8 cellular contexts compared by ENCODE assay signal in the genomic region with DNA sequence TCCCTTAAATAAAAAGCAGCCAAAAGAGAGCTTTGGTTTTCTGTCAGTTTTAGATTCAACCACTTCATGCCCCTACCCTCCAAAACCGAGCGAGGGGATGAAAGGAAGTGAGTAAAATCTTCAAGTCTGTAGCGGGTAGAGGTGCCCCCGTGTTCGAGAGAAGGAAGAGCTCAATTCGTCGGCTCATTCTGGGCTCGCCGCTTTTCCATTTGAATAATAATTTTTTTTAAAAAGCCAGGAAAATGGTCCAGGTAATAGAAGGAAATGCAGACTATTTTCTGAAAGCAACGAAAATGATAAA.
DNase-seq lines count a peak whose midpoint lies in the region; ATAC-seq lines count a peak whose summit lies in the region.

No MANE protein-coding gene starts in this region.

- H3K4me3 ChIP-seq in SK-N-MC: peak overlapping the region; percentile 93
- peak overlapping the region; percentile 96 for H3K4me3 ChIP-seq in right cardiac atrium (ENCODE audit: low read length)

- no peaks in the 10 kb centered on the region for H3K36me3 Mint-ChIP-seq in stimulated activated memory B cell treated with anti-CD40 and anti-IgM and Interleukin-4, amounts not matched to agents 10 μg/mL and 1 μg/mL and 100 μg/mL, for 72 hours

- WGBS in right cardiac atrium: 6% methylated on average over 10 of the region's 10 CpGs

- no peaks in the 10 kb centered on the region for H3K27me3 ChIP-seq in right cardiac atrium (ENCODE audit: control insufficient read depth, insufficient read depth)

- H3K4me3 Mint-ChIP-seq in stimulated activated memory B cell treated with anti-CD40 and anti-IgM and Interleukin-4, amounts not matched to agents 10 μg/mL and 1 μg/mL and 100 μg/mL, for 72 hours: peak overlapping the region; percentile 86

- H3K9me3 ChIP-seq in SK-N-MC (ENCODE audit: low read depth, low read length) (no peaks in the 10 kb centered on the region), right cardiac atrium (ENCODE audit: control insufficient read depth, low read length) (no peaks in the 10 kb centered on the region)

- peak; percentile 64 for DNase-seq in NCI-H2171 treated with DMSO at 0.1 percent for 48 hours (lab: John Stamatoyannopoulos, UW)
- DNase-seq in NCI-H2171 (lab: John Stamatoyannopoulos, UW): no peak
- no peak for DNase-seq in SK-N-MC (ENCODE audit: low read depth, low spot score)
- DNase-seq in right cardiac atrium: no peak

- peak overlapping the region; percentile 30 for H3K27ac Mint-ChIP-seq in stimulated activated memory B cell treated with anti-CD40 and anti-IgM and Interleukin-4, amounts not matched to agents 10 μg/mL and 1 μg/mL and 100 μg/mL, for 72 hours

- H3K27ac ChIP-seq in SK-N-MC (no peak overlapping the region), right cardiac atrium (ENCODE audit: low read length) (no peak overlapping the region)

- peaks cover 34% of the 10 kb centered on the region for H3K27me3 Mint-ChIP-seq in stimulated activated memory B cell treated with anti-CD40 and anti-IgM and Interleukin-4, amounts not matched to agents 10 μg/mL and 1 μg/mL and 100 μg/mL, for 72 hours

- ATAC-seq in right cardiac atrium (no peak), HG02763 (IDR thresholded peaks at IDR 0.05; ENCODE audit: unreplicated experiment) (no peak), GM21447 (IDR thresholded peaks at IDR 0.05; ENCODE audit: unreplicated experiment) (no peak), GM19351 (IDR thresholded peaks at IDR 0.05; ENCODE audit: unreplicated experiment) (no peak)
- ATAC-seq in stimulated activated memory B cell treated with anti-CD40 and anti-IgM and Interleukin-4, amounts not matched to agents 10 μg/mL and 1 μg/mL and 100 μg/mL, for 72 hours: no peak

- peaks cover 8% of the 10 kb centered on the region for H3K4me1 Mint-ChIP-seq in stimulated activated memory B cell treated with anti-CD40 and anti-IgM and Interleukin-4, amounts not matched to agents 10 μg/mL and 1 μg/mL and 100 μg/mL, for 72 hours

- H3K9me3 Mint-ChIP-seq in stimulated activated memory B cell treated with anti-CD40 and anti-IgM and Interleukin-4, amounts not matched to agents 10 μg/mL and 1 μg/mL and 100 μg/mL, for 72 hours: no peaks in the 10 kb centered on the region

- H3K9ac ChIP-seq in SK-N-MC (ENCODE audit: insufficient read length): peak overlapping the region; percentile 89

- H3K4me1 ChIP-seq in right cardiac atrium (ENCODE audit: control insufficient read depth, insufficient read depth, low read length): peaks cover 3% of the 10 kb centered on the region

- H3K36me3 ChIP-seq in SK-N-MC (ENCODE audit: insufficient read depth, low read length): peaks cover 19% of the 10 kb centered on the region

- intact Hi-C loops in right cardiac atrium (cut with DNase I): loop anchor here in 3 of 4 donors (5.0 to 10.0 kb wide), 4 partner anchors 351 to 653 kb away; no protein-coding TSS in a partner anchor
